In genomic region chr2:240125749-240126148, GRCh38 we compare ENCODE assay signal across 18 cellular contexts. TPM values are rescaled to one million over a fixed set of nuclear protein-coding genes. Genes with fewer than 3 reads are reported as not detected.
A peak's percentile ranks its signal among the peaks of the same experiment; 100 is the strongest.
DNase-seq lines count a peak whose midpoint lies in the region; ATAC-seq and TF ChIP-seq lines count a peak whose summit lies in the region.
"Had no signal": no experiment of that assay in that cellular context is flagged by ENCODE, and none has a peak within 500 bp of the region (broad histone marks: within the 10 kb centered on the region; RNA-seq: fewer than 3 reads in every experiment).

No MANE protein-coding gene starts in this region.

- no peak overlapping the region for H3K4me3 ChIP-seq in coronary artery
- no peak overlapping the region for H3K4me3 ChIP-seq in upper lobe of left lung
- H3K4me3 ChIP-seq in tibial nerve = no peak overlapping the region
- H3K4me3 ChIP-seq: A549; BLaER1 treated with 17β-estradiol and CSF1 and Interleukin-3, amounts not matched to agents 10 nM and 100 nM; K562 had no signal

- no peak overlapping the region for H2AK5ac ChIP-seq in H9 (ENCODE audit: insufficient read length, low read length)

- H3K4ac ChIP-seq in H9 (ENCODE audit: low read depth, low read length) = no peak overlapping the region

- H3K36me3 ChIP-seq in upper lobe of left lung = peaks cover 10 to 52% (median 38%) of the 10 kb centered on the region in 4 donors
- peaks cover 0 to 57% (median 8%) of the 10 kb centered on the region in 3 donors for H3K36me3 ChIP-seq in tibial nerve

- H3K27ac ChIP-seq in H9 (ENCODE audit: insufficient read length, low read depth, low read length) (no peak overlapping the region), coronary artery (no peak overlapping the region), upper lobe of left lung (no peak overlapping the region), tibial nerve (no peak overlapping the region)
- H3K27ac ChIP-seq: A549; BLaER1 treated with 17β-estradiol and CSF1 and Interleukin-3, amounts not matched to agents 10 nM and 100 nM had no signal

- H3K27ac Mint-ChIP-seq in activated T-cell treated with anti-CD3 and anti-CD28 coated beads, Interleukin-2, amount 50 U/mL, for 24 hours = no peak overlapping the region
- peak overlapping the region in 1 of 3 experiments; percentile 37; a peak in 1 of 7 replicates for H3K27ac Mint-ChIP-seq in H9

- TF ChIP-seq CTCF in H9 (conservative IDR thresholded peaks at IDR 0.05) (no peak), coronary artery (IDR thresholded peaks at IDR 0.05) (no peak), upper lobe of left lung (IDR thresholded peaks at IDR 0.05) (no peak), tibial nerve (IDR thresholded peaks at IDR 0.05) (no peak)

- no peak overlapping the region for H3K14ac ChIP-seq in H9 (ENCODE audit: insufficient read depth, low read length)

- no peaks in the 10 kb centered on the region for H3K9me3 ChIP-seq in H9 (ENCODE audit: control insufficient read depth, low read depth, low read length)
- no peaks in the 10 kb centered on the region for H3K9me3 ChIP-seq in upper lobe of left lung
- peaks cover 0 to 4% (median 0%) of the 10 kb centered on the region in 4 donors for H3K9me3 ChIP-seq in tibial nerve
- H3K9me3 ChIP-seq: A549; BLaER1 treated with 17β-estradiol and CSF1 and Interleukin-3, amounts not matched to agents 10 nM and 100 nM had no signal

- TF ChIP-seq EP300 in upper lobe of left lung (IDR thresholded peaks at IDR 0.05) (no peak), tibial nerve (IDR thresholded peaks at IDR 0.05) (no peak)

- no peak overlapping the region for H3K4me3 Mint-ChIP-seq in activated T-cell treated with anti-CD3 and anti-CD28 coated beads, Interleukin-2, amount 50 U/mL, for 24 hours
- no peak overlapping the region for H3K4me3 Mint-ChIP-seq in activated T-cell treated with anti-CD3 and anti-CD28 coated beads, Interleukin-2, amount 50 U/mL, for 4 hours
- no peak overlapping the region for H3K4me3 Mint-ChIP-seq in H9

- H4K8ac ChIP-seq in H9 (replicated peaks; ENCODE audit: insufficient read length, low read depth, low read length) = no peak overlapping the region

- no peaks in the 10 kb centered on the region for H3K23me2 ChIP-seq in H9 (ENCODE audit: insufficient read length, low read depth, low read length, poor library complexity, severe bottlenecking)

- H3K9me3 Mint-ChIP-seq in activated T-cell treated with anti-CD3 and anti-CD28 coated beads, Interleukin-2, amount 50 U/mL, for 24 hours = no peaks in the 10 kb centered on the region
- H3K9me3 Mint-ChIP-seq in activated T-cell treated with anti-CD3 and anti-CD28 coated beads, Interleukin-2, amount 50 U/mL, for 4 hours = no peaks in the 10 kb centered on the region
- H3K9me3 Mint-ChIP-seq in H9 = no peaks in the 10 kb centered on the region

- H3K27me3 ChIP-seq in H9 (ENCODE audit: insufficient read depth, low read length) = no peaks in the 10 kb centered on the region
- H3K27me3 ChIP-seq in upper lobe of left lung = no peaks in the 10 kb centered on the region
- H3K27me3 ChIP-seq in tibial nerve = no peaks in the 10 kb centered on the region
- H3K27me3 ChIP-seq: BLaER1 treated with 17β-estradiol and CSF1 and Interleukin-3, amounts not matched to agents 10 nM and 100 nM had no signal

- H3K4me1 ChIP-seq in H9 (ENCODE audit: insufficient read depth, low read length) = no peaks in the 10 kb centered on the region
- no peaks in the 10 kb centered on the region for H3K4me1 ChIP-seq in upper lobe of left lung
- no peaks in the 10 kb centered on the region for H3K4me1 ChIP-seq in tibial nerve
- H3K4me1 ChIP-seq: A549; BLaER1 treated with 17β-estradiol and CSF1 and Interleukin-3, amounts not matched to agents 10 nM and 100 nM had no signal

- no peak overlapping the region for H2BK15ac ChIP-seq in H9 (ENCODE audit: low read depth, low read length)

- no peaks in the 10 kb centered on the region for H3K79me2 ChIP-seq in H9 (ENCODE audit: insufficient read depth, low read length)

- H3K27me3 Mint-ChIP-seq in activated T-cell treated with anti-CD3 and anti-CD28 coated beads, Interleukin-2, amount 50 U/mL, for 24 hours = peaks cover 11% of the 10 kb centered on the region
- H3K27me3 Mint-ChIP-seq in activated T-cell treated with anti-CD3 and anti-CD28 coated beads, Interleukin-2, amount 50 U/mL, for 4 hours (ENCODE audit: low read depth) = peaks cover 7% of the 10 kb centered on the region
- no peaks in the 10 kb centered on the region; the same call in 1 of the 2 replicates for H3K27me3 Mint-ChIP-seq in H9 (ENCODE audit: low read depth)

- DNase-seq in activated T-cell treated with anti-CD3 and anti-CD28 coated beads, Interleukin-2, amount 50 U/mL, for 24 hours = peak; percentile 19
- DNase-seq in activated T-cell treated with anti-CD3 and anti-CD28 coated beads, Interleukin-2, amount 50 U/mL, for 4 hours = no peak
- DNase-seq in H9 (peak; percentile 4), coronary artery (ENCODE audit: low spot score) (peak; percentile 64), sciatic nerve (ENCODE audit: low spot score) (peak; percentile 19), upper lobe of left lung (no peak), tibial nerve (ENCODE audit: low spot score in 2 of 2) (no peak)
- DNase-seq: DMS79 treated with DMSO at 0.1 percent for 48 hours; HCEC 1CT; NCI-H187 treated with DMSO at 0.1 percent for 48 hours; NK-92 treated with Interleukin-12 subunit alpha and Interleukin-12 subunit beta, amount 100 ng/mL, for 24 hours; OCI-M1; RPMI8226 had no signal

- H4K91ac ChIP-seq in H9 (ENCODE audit: insufficient read length, low read depth, low read length) = no peak overlapping the region

- no peak overlapping the region for H2BK20ac ChIP-seq in H9 (ENCODE audit: low read depth, low read length, poor library complexity, severe bottlenecking)

- ATAC-seq in activated T-cell treated with anti-CD3 and anti-CD28 coated beads, Interleukin-2, amount 50 U/mL, for 4 hours = no peak
- ATAC-seq in sciatic nerve (no peak), upper lobe of left lung (ENCODE audit: low FRiP score in 2 of 2) (no peak), HG03457 (IDR thresholded peaks at IDR 0.05; ENCODE audit: unreplicated experiment) (no peak)
- ATAC-seq: A549, K562 had no signal

- no peak overlapping the region for H3K18ac ChIP-seq in H9 (ENCODE audit: insufficient read length, low read depth, low read length)

- no peak overlapping the region for H3K23ac ChIP-seq in H9 (ENCODE audit: insufficient read length, low read depth, low read length)

- WGBS in H9 (ENCODE audit: extremely low coverage, insufficient read length, low lambda C conversion rate) = no CpG with 5 or more reads among the region's 14 CpGs
- WGBS in upper lobe of left lung, 2 donors = 92 to 96% methylated on average over 11 to 14 of the region's 14 CpGs
- WGBS in tibial nerve, 2 donors = 92 to 95% methylated on average over 14 of the region's 14 CpGs

- H2AFZ ChIP-seq in H9 (ENCODE audit: low read length) = no peak overlapping the region

- H4K5ac ChIP-seq in H9 (ENCODE audit: insufficient read length, low read depth, low read length) = no peak overlapping the region

- H3K36me3 Mint-ChIP-seq in activated T-cell treated with anti-CD3 and anti-CD28 coated beads, Interleukin-2, amount 50 U/mL, for 24 hours (ENCODE audit: low read depth) = peaks cover 51% of the 10 kb centered on the region
- peaks cover 36% of the 10 kb centered on the region for H3K36me3 Mint-ChIP-seq in activated T-cell treated with anti-CD3 and anti-CD28 coated beads, Interleukin-2, amount 50 U/mL, for 4 hours (ENCODE audit: insufficient read depth)
- peaks cover 24 to 45% (median 38%) of the 10 kb centered on the region in 3 experiments; a peak in 6 of 7 replicates for H3K36me3 Mint-ChIP-seq in H9 (ENCODE audit: insufficient read depth in 1 of 3, low read depth in 3 of 3)

- no peaks in the 10 kb centered on the region for H3K79me1 ChIP-seq in H9 (ENCODE audit: insufficient read depth, low read depth, low read length, poor library complexity, severe bottlenecking)

- TF ChIP-seq POLR2A in upper lobe of left lung (IDR thresholded peaks at IDR 0.05) (no peak), tibial nerve (IDR thresholded peaks at IDR 0.05) (no peak)

- H2BK120ac ChIP-seq in H9 (ENCODE audit: low read depth, low read length, poor library complexity, severe bottlenecking) = no peak overlapping the region

- no peak overlapping the region for H3T11ph ChIP-seq in H9 (ENCODE audit: low read length)

- no peaks in the 10 kb centered on the region for H4K20me1 ChIP-seq in H9 (ENCODE audit: control insufficient read depth, insufficient read depth, insufficient read length)

- no peak overlapping the region for H2BK5ac ChIP-seq in H9 (ENCODE audit: insufficient read length, low read length)

- peaks cover 13% of the 10 kb centered on the region for H3K4me1 Mint-ChIP-seq in activated T-cell treated with anti-CD3 and anti-CD28 coated beads, Interleukin-2, amount 50 U/mL, for 24 hours (ENCODE audit: low read depth)
- H3K4me1 Mint-ChIP-seq in activated T-cell treated with anti-CD3 and anti-CD28 coated beads, Interleukin-2, amount 50 U/mL, for 4 hours (ENCODE audit: low read depth) = peaks cover 7% of the 10 kb centered on the region
- no peaks in the 10 kb centered on the region for H3K4me1 Mint-ChIP-seq in H9

- H3K9ac ChIP-seq in H9 (ENCODE audit: extremely low read depth, insufficient read length, low read length) = no peak overlapping the region
- H3K9ac ChIP-seq: BLaER1 treated with 17β-estradiol and CSF1 and Interleukin-3, amounts not matched to agents 10 nM and 100 nM had no signal

- no peak overlapping the region for H3K56ac ChIP-seq in H9 (ENCODE audit: insufficient read length, low read depth, low read length)

- no peak overlapping the region for H2BK12ac ChIP-seq in H9 (ENCODE audit: insufficient read length, low read depth, low read length)

- intact Hi-C loops in sciatic nerve (cut with DNase I) = no loop called here

- H3K4me2 ChIP-seq in H9 (ENCODE audit: insufficient read depth, insufficient read length, low read length) = no peak overlapping the region
- H3K4me2 ChIP-seq: A549; BLaER1 treated with 17β-estradiol and CSF1 and Interleukin-3, amounts not matched to agents 10 nM and 100 nM had no signal

RNA-seq across cellular contexts. Expression of gene COPS9, which starts 10.4 kb away (rescaled TPM):
- 100 to 1,000 TPM; 171 to 191 (median 172) TPM for total RNA-seq in activated T-cell treated with anti-CD3 and anti-CD28 coated beads, Interleukin-2, amount 50 U/mL, for 4 hours
- total RNA-seq in H9 (2021) (142 and 149 TPM in 2 replicates), sciatic nerve (124 TPM), upper lobe of left lung (100 to 1,000 TPM in 5 of 6 donors, 10 to 100 TPM in 1; 97.2 to 141 (median 129) TPM), tibial nerve (100 to 1,000 TPM in 3 of 4 donors, 10 to 100 TPM in 1; 94.8 to 224 (median 141) TPM)

RNA-seq across cellular contexts. Expression of gene OTOS, which starts 14.7 kb away (rescaled TPM):
- not detected for total RNA-seq in activated T-cell treated with anti-CD3 and anti-CD28 coated beads, Interleukin-2, amount 50 U/mL, for 4 hours
- not detected in 2 replicates for total RNA-seq in H9 (2021)
- total RNA-seq in sciatic nerve = not detected
- not detected for total RNA-seq in upper lobe of left lung
- total RNA-seq in tibial nerve = not detected
- total RNA-seq: G401, K562 had no signal

Comparison
In these comparisons a context has a peak if more than half of its experiments do, and no peak if none do; other contexts are left out.
1. DNase-seq: peak in activated T-cell treated with anti-CD3 and anti-CD28 coated beads, Interleukin-2, amount 50 U/mL, for 24 hours (single experiment), H9 (single experiment), coronary artery (single experiment) and sciatic nerve (single experiment); none in activated T-cell treated with anti-CD3 and anti-CD28 coated beads, Interleukin-2, amount 50 U/mL, for 4 hours (single experiment), upper lobe of left lung (0 of 2) and tibial nerve (0 of 2).